ENCODE assay signal across 2 cellular contexts in the genomic region with DNA sequence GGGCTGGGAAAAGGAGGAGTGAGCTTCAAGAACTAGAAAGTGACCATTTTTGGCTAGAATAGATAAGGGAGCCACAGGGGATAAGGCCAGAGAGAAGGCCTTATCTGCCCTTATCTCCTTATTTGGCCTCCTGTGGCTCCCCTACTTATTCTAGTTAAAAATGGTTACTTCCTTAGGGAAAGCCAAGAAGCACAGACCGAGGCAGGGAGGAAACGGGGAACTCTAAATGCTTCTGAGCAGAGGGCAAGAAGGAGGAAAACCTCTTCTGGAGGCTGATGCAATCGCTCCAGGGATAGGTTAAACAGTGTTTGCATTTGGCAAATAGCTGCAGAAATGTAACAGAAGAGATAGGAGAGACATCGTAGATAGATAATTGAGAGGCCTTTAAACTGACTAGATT.
TF ChIP-seq lines count a peak whose summit lies in the region.

No MANE protein-coding gene starts in this region.

TF ChIP-seq in H1, 55 proteins besides CTCF, POLR2A, EP300 and RAD21:
- no peak for TF ChIP-seq SIX5 (IDR thresholded peaks at IDR 0.05; ENCODE audit: low read depth, low read length)
- no peak for TF ChIP-seq KDM4A (IDR thresholded peaks at IDR 0.05; ENCODE audit: low read depth, low read length, severe bottlenecking)
- TF ChIP-seq KDM5A (IDR thresholded peaks at IDR 0.05; ENCODE audit: low read length) = no peak
- TF ChIP-seq, protein P1, sequence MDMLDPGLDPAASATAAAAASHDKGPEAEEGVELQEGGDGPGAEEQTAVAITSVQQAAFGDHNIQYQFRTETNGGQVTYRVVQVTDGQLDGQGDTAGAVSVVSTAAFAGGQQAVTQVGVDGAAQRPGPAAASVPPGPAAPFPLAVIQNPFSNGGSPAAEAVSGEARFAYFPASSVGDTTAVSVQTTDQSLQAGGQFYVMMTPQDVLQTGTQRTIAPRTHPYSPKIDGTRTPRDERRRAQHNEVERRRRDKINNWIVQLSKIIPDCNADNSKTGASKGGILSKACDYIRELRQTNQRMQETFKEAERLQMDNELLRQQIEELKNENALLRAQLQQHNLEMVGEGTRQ (IDR thresholded peaks at IDR 0.05; ENCODE audit: low read length) = no peak
- TF ChIP-seq SUZ12 (IDR thresholded peaks at IDR 0.05; ENCODE audit: low read length) = no peak
- no peak for TF ChIP-seq CBX8 (IDR thresholded peaks at IDR 0.05; ENCODE audit: borderline replicate concordance, low read depth, low read length)
- no peak for TF ChIP-seq RXRA (IDR thresholded peaks at IDR 0.05; ENCODE audit: insufficient read depth, low read depth, low read length)
- no peak for TF ChIP-seq CBX5 (IDR thresholded peaks at IDR 0.05; ENCODE audit: low read depth, low read length)
- TF ChIP-seq EZH2 (IDR thresholded peaks at IDR 0.05; ENCODE audit: low read depth, low read length, severe bottlenecking) = no peak
- no peak for TF ChIP-seq MAFK (IDR thresholded peaks at IDR 0.05; ENCODE audit: low read depth, low read length)
- TF ChIP-seq RNF2 (IDR thresholded peaks at IDR 0.05; ENCODE audit: borderline replicate concordance, low read depth, low read length, missing control alignments, poor library complexity, severe bottlenecking) = no peak
- no peak for TF ChIP-seq SIRT6 (IDR thresholded peaks at IDR 0.05; ENCODE audit: low read length)
- no peak for TF ChIP-seq RBBP5 (IDR thresholded peaks at IDR 0.05; ENCODE audit: borderline replicate concordance, low read depth, low read length)
- TF ChIP-seq SIN3A (conservative IDR thresholded peaks at IDR 0.05 in 1 of 2, IDR thresholded peaks at IDR 0.05 in 1 of 2; ENCODE audit: low read depth in 1 of 2, low read length in 2 of 2) = no peak
TF ChIP-seq in H1: peak in this region for 0.

TF ChIP-seq in HepG2, 621 proteins besides CTCF, POLR2A, EP300 and RAD21 (continues in another document):
- no peak for TF ChIP-seq ZBTB1 (CRISPR knock-in tag; IDR thresholded peaks at IDR 0.05; ENCODE audit: borderline replicate concordance)
- no peak for TF ChIP-seq TSC22D2 (CRISPR knock-in tag; IDR thresholded peaks at IDR 0.05; ENCODE audit: borderline replicate concordance)
- no peak for TF ChIP-seq ELF4 (CRISPR knock-in tag; IDR thresholded peaks at IDR 0.05; ENCODE audit: borderline replicate concordance)
- no peak for TF ChIP-seq RFX3 (CRISPR knock-in tag; IDR thresholded peaks at IDR 0.05)
- TF ChIP-seq, protein P2, sequence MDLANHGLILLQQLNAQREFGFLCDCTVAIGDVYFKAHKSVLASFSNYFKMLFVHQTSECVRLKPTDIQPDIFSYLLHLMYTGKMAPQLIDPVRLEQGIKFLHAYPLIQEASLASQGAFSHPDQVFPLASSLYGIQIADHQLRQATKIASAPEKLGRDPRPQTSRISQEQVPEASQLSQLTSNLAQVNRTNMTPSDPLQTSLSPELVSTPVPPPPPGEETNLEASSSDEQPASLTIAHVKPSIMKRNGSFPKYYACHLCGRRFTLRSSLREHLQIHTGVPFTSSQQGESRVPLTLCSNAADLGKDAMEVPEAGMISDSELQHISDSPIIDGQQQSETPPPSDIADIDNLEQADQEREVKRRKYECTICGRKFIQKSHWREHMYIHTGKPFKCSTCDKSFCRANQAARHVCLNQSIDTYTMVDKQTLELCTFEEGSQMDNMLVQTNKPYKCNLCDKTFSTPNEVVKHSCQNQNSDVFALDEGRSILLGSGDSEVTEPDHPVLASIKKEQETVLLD (CRISPR knock-in tag; IDR thresholded peaks at IDR 0.05; ENCODE audit: low read depth) = no peak
- no peak for TF ChIP-seq ZFAT (CRISPR knock-in tag; conservative IDR thresholded peaks at IDR 0.05)
- TF ChIP-seq, protein P3, sequence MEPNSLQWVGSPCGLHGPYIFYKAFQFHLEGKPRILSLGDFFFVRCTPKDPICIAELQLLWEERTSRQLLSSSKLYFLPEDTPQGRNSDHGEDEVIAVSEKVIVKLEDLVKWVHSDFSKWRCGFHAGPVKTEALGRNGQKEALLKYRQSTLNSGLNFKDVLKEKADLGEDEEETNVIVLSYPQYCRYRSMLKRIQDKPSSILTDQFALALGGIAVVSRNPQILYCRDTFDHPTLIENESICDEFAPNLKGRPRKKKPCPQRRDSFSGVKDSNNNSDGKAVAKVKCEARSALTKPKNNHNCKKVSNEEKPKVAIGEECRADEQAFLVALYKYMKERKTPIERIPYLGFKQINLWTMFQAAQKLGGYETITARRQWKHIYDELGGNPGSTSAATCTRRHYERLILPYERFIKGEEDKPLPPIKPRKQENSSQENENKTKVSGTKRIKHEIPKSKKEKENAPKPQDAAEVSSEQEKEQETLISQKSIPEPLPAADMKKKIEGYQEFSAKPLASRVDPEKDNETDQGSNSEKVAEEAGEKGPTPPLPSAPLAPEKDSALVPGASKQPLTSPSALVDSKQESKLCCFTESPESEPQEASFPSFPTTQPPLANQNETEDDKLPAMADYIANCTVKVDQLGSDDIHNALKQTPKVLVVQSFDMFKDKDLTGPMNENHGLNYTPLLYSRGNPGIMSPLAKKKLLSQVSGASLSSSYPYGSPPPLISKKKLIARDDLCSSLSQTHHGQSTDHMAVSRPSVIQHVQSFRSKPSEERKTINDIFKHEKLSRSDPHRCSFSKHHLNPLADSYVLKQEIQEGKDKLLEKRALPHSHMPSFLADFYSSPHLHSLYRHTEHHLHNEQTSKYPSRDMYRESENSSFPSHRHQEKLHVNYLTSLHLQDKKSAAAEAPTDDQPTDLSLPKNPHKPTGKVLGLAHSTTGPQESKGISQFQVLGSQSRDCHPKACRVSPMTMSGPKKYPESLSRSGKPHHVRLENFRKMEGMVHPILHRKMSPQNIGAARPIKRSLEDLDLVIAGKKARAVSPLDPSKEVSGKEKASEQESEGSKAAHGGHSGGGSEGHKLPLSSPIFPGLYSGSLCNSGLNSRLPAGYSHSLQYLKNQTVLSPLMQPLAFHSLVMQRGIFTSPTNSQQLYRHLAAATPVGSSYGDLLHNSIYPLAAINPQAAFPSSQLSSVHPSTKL (CRISPR knock-in tag; IDR thresholded peaks at IDR 0.05) = 0 out of 2 replicates have a peak, but pooled peaks have one; percentile 12
- TF ChIP-seq, protein P4, sequence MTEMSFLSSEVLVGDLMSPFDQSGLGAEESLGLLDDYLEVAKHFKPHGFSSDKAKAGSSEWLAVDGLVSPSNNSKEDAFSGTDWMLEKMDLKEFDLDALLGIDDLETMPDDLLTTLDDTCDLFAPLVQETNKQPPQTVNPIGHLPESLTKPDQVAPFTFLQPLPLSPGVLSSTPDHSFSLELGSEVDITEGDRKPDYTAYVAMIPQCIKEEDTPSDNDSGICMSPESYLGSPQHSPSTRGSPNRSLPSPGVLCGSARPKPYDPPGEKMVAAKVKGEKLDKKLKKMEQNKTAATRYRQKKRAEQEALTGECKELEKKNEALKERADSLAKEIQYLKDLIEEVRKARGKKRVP (CRISPR knock-in tag; IDR thresholded peaks at IDR 0.05) = peak; percentile 48 to 96; a peak in 3 of 4 replicates
- TF ChIP-seq PAF1 (CRISPR knock-in tag; IDR thresholded peaks at IDR 0.05) = no peak
- TF ChIP-seq, protein P5, sequence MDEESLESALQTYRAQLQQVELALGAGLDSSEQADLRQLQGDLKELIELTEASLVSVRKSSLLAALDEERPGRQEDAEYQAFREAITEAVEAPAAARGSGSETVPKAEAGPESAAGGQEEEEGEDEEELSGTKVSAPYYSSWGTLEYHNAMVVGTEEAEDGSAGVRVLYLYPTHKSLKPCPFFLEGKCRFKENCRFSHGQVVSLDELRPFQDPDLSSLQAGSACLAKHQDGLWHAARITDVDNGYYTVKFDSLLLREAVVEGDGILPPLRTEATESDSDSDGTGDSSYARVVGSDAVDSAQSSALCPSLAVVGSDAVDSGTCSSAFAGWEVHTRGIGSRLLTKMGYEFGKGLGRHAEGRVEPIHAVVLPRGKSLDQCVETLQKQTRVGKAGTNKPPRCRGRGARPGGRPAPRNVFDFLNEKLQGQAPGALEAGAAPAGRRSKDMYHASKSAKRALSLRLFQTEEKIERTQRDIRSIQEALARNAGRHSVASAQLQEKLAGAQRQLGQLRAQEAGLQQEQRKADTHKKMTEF (CRISPR knock-in tag; IDR thresholded peaks at IDR 0.05) = 0 out of 2 replicates have a peak, but pooled peaks have one; percentile 36
- TF ChIP-seq DPF2 (CRISPR knock-in tag; IDR thresholded peaks at IDR 0.05; ENCODE audit: borderline replicate concordance, low read depth) = no peak
- TF ChIP-seq SMC3 (IDR thresholded peaks at IDR 0.05; ENCODE audit: low read length) = no peak
- TF ChIP-seq CEBPB (IDR thresholded peaks at IDR 0.05; ENCODE audit: borderline replicate concordance, low read depth, low read length) = peak; percentile 73; the same call in 1 of the 2 replicates
- TF ChIP-seq, protein P6, sequence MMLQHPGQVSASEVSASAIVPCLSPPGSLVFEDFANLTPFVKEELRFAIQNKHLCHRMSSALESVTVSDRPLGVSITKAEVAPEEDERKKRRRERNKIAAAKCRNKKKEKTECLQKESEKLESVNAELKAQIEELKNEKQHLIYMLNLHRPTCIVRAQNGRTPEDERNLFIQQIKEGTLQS (CRISPR knock-in tag; IDR thresholded peaks at IDR 0.05) = peak; percentile 56; the same call in 1 of the 2 replicates
- peak; percentile 16; the same call in 1 of the 2 replicates for TF ChIP-seq HNF4A (CRISPR knock-in tag; IDR thresholded peaks at IDR 0.05)
- no peak for TF ChIP-seq RFX1 (IDR thresholded peaks at IDR 0.05)
- TF ChIP-seq FOXA3 (CRISPR knock-in tag; IDR thresholded peaks at IDR 0.05) = peak; percentile 47; the same call in 1 of the 2 replicates
- no peak for TF ChIP-seq MTA3 (CRISPR knock-in tag; IDR thresholded peaks at IDR 0.05)
- no peak for TF ChIP-seq TBP (CRISPR knock-in tag; IDR thresholded peaks at IDR 0.05)
- TF ChIP-seq ZMYM4 (CRISPR knock-in tag; IDR thresholded peaks at IDR 0.05) = peak; percentile 66
- TF ChIP-seq, protein P7, sequence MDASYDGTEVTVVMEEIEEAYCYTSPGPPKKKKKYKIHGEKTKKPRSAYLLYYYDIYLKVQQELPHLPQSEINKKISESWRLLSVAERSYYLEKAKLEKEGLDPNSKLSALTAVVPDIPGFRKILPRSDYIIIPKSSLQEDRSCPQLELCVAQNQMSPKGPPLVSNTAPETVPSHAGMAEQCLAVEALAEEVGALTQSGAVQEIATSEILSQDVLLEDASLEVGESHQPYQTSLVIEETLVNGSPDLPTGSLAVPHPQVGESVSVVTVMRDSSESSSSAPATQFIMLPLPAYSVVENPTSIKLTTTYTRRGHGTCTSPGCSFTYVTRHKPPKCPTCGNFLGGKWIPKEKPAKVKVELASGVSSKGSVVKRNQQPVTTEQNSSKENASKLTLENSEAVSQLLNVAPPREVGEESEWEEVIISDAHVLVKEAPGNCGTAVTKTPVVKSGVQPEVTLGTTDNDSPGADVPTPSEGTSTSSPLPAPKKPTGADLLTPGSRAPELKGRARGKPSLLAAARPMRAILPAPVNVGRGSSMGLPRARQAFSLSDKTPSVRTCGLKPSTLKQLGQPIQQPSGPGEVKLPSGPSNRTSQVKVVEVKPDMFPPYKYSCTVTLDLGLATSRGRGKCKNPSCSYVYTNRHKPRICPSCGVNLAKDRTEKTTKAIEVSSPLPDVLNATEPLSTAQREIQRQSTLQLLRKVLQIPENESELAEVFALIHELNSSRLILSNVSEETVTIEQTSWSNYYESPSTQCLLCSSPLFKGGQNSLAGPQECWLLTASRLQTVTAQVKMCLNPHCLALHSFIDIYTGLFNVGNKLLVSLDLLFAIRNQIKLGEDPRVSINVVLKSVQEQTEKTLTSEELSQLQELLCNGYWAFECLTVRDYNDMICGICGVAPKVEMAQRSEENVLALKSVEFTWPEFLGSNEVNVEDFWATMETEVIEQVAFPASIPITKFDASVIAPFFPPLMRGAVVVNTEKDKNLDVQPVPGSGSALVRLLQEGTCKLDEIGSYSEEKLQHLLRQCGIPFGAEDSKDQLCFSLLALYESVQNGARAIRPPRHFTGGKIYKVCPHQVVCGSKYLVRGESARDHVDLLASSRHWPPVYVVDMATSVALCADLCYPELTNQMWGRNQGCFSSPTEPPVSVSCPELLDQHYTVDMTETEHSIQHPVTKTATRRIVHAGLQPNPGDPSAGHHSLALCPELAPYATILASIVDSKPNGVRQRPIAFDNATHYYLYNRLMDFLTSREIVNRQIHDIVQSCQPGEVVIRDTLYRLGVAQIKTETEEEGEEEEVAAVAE (CRISPR knock-in tag; IDR thresholded peaks at IDR 0.05; ENCODE audit: borderline replicate concordance) = no peak
- TF ChIP-seq, protein P8, sequence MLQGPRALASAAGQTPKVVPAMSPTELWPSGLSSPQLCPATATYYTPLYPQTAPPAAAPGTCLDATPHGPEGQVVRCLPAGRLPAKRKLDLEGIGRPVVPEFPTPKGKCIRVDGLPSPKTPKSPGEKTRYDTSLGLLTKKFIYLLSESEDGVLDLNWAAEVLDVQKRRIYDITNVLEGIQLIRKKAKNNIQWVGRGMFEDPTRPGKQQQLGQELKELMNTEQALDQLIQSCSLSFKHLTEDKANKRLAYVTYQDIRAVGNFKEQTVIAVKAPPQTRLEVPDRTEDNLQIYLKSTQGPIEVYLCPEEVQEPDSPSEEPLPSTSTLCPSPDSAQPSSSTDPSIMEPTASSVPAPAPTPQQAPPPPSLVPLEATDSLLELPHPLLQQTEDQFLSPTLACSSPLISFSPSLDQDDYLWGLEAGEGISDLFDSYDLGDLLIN (CRISPR knock-in tag; IDR thresholded peaks at IDR 0.05; ENCODE audit: borderline replicate concordance) = no peak
- TF ChIP-seq SOX13 (IDR thresholded peaks at IDR 0.05) = no peak
- 0 out of 4 replicates have a peak, but pooled peaks of 1 of the 2 experiments have one; percentile 5 for TF ChIP-seq SOX13 (CRISPR knock-in tag; conservative IDR thresholded peaks at IDR 0.05 in 1 of 2, IDR thresholded peaks at IDR 0.05 in 1 of 2)
- TF ChIP-seq ZNF260 (CRISPR knock-in tag; IDR thresholded peaks at IDR 0.05; ENCODE audit: borderline replicate concordance, low read depth) = no peak
- no peak for TF ChIP-seq ZNF230 (CRISPR knock-in tag; IDR thresholded peaks at IDR 0.05)
- TF ChIP-seq, protein P9, sequence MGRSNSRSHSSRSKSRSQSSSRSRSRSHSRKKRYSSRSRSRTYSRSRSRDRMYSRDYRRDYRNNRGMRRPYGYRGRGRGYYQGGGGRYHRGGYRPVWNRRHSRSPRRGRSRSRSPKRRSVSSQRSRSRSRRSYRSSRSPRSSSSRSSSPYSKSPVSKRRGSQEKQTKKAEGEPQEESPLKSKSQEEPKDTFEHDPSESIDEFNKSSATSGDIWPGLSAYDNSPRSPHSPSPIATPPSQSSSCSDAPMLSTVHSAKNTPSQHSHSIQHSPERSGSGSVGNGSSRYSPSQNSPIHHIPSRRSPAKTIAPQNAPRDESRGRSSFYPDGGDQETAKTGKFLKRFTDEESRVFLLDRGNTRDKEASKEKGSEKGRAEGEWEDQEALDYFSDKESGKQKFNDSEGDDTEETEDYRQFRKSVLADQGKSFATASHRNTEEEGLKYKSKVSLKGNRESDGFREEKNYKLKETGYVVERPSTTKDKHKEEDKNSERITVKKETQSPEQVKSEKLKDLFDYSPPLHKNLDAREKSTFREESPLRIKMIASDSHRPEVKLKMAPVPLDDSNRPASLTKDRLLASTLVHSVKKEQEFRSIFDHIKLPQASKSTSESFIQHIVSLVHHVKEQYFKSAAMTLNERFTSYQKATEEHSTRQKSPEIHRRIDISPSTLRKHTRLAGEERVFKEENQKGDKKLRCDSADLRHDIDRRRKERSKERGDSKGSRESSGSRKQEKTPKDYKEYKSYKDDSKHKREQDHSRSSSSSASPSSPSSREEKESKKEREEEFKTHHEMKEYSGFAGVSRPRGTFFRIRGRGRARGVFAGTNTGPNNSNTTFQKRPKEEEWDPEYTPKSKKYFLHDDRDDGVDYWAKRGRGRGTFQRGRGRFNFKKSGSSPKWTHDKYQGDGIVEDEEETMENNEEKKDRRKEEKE (IDR thresholded peaks at IDR 0.05) = no peak
- no peak for TF ChIP-seq CCAR2 (optimal IDR thresholded peaks at IDR 0.05; ENCODE audit: low read depth, low read length)
- no peak for TF ChIP-seq RXRB (CRISPR knock-in tag; IDR thresholded peaks at IDR 0.05; ENCODE audit: borderline replicate concordance)
- peak; percentile 21; the same call in 1 of the 2 replicates for TF ChIP-seq NFYC (CRISPR knock-in tag; IDR thresholded peaks at IDR 0.05)
- TF ChIP-seq ZBTB42 (CRISPR knock-in tag; IDR thresholded peaks at IDR 0.05) = no peak
